Comparison of ENCODE assay signal across 28 cellular contexts in the genomic region with DNA sequence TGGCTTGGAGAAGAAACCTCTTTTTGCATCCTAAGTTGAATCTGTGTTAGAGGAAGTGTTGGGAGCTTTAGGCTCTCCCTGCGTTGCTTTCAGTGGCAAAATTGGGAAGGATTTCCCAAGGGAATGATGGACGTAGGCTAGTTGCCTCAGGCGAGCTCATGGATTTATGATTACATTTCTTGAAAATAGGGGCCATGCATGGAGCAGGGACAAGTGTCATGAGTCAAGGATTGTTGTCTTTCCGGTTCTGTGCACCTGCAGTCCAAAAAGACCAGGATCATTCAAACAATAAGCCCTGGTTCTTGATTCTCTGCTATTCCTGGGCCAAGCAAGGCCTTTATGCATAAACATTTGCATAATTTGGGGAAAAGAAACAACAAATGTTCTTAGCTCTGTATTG. TPM values are rescaled to one million over a fixed set of nuclear protein-coding genes. Genes with fewer than 3 reads are reported as not detected.
DNase-seq lines count a peak whose midpoint lies in the region; ATAC-seq and TF ChIP-seq lines count a peak whose summit lies in the region.
"Had no signal": no experiment of that assay in that cellular context is flagged by ENCODE, and none has a peak within 500 bp of the region (broad histone marks: within the 10 kb centered on the region; RNA-seq: fewer than 3 reads in every experiment).

No MANE protein-coding gene starts in this region.

- H3K36me3 ChIP-seq in CD8-positive, alpha-beta T cell (ENCODE audit: insufficient read depth, low read length): no peaks in the 10 kb centered on the region
- H3K36me3 ChIP-seq: neutrophil, vagina had no signal

- H3K9me3 Mint-ChIP-seq in CD8-positive, alpha-beta T cell: peaks cover 6% of the 10 kb centered on the region
- peaks cover 3% of the 10 kb centered on the region for H3K9me3 Mint-ChIP-seq in activated CD8-positive, alpha-beta memory T cell treated with anti-CD3 and anti-CD28 coated beads, Interleukin-2, amount 10 ng/mL, durations not matched to agents 7 days and 5 days (ENCODE audit: low read depth)
- no peaks in the 10 kb centered on the region for H3K9me3 Mint-ChIP-seq in osteocyte (ENCODE audit: unreplicated experiment)
- H3K9me3 Mint-ChIP-seq: central memory CD8-positive, alpha-beta T cell had no signal

- peaks cover 87% of the 10 kb centered on the region for H3K4me1 Mint-ChIP-seq in CD8-positive, alpha-beta T cell (ENCODE audit: low read depth)
- peaks cover 66% of the 10 kb centered on the region for H3K4me1 Mint-ChIP-seq in activated CD8-positive, alpha-beta memory T cell treated with anti-CD3 and anti-CD28 coated beads, Interleukin-2, amount 10 ng/mL, durations not matched to agents 7 days and 5 days
- peaks cover 37% of the 10 kb centered on the region for H3K4me1 Mint-ChIP-seq in osteocyte (ENCODE audit: unreplicated experiment)

- DNase-seq in activated CD8-positive, alpha-beta memory T cell treated with anti-CD3 and anti-CD28 coated beads for 24 hours: peak; percentile 54
- DNase-seq in activated CD8-positive, alpha-beta memory T cell treated with anti-CD3 and anti-CD28 coated beads, Interleukin-2, amount 50 U/mL, for 48 hours: no peak
- DNase-seq in CD8-positive, alpha-beta T cell: no peak
- DNase-seq in activated CD8-positive, alpha-beta memory T cell treated with anti-CD3 and anti-CD28 coated beads, Interleukin-2, amount 10 ng/mL, durations not matched to agents 7 days and 5 days: no peak
- DNase-seq in osteocyte (ENCODE audit: extremely low spot score, unreplicated experiment): peak; percentile 27
- DNase-seq: ACHN; dermis blood vessel endothelial cell; endodermal cell; islet precursor cell; Karpas-422; NCI-H1417; NCI-H2029; NCI-H510A treated with DMSO at 0.1 percent for 48 hours; right cardiac atrium; SK-N-SH; stimulated activated CD4-positive, alpha-beta T cell treated with anti-CD3 and anti-CD28 coated beads, Interleukin-1b, Interleukin-23, amount 100 ng/mL, for 48 hours; stomach had no signal

- H3K27me3 Mint-ChIP-seq in CD8-positive, alpha-beta T cell (ENCODE audit: low read depth): no peaks in the 10 kb centered on the region
- peaks cover 60% of the 10 kb centered on the region for H3K27me3 Mint-ChIP-seq in activated CD8-positive, alpha-beta memory T cell treated with anti-CD3 and anti-CD28 coated beads, Interleukin-2, amount 10 ng/mL, durations not matched to agents 7 days and 5 days
- H3K27me3 Mint-ChIP-seq in osteocyte (ENCODE audit: unreplicated experiment): peaks cover 27% of the 10 kb centered on the region
- H3K27me3 Mint-ChIP-seq: central memory CD8-positive, alpha-beta T cell had no signal

- peaks cover 66% of the 10 kb centered on the region for H3K4me1 ChIP-seq in CD8-positive, alpha-beta T cell (ENCODE audit: insufficient read depth, low read length)

- H3K9me3 ChIP-seq in CD8-positive, alpha-beta T cell (ENCODE audit: low read length): no peaks in the 10 kb centered on the region
- H3K9me3 ChIP-seq: neutrophil, SK-N-SH, stomach, vagina had no signal

- ATAC-seq in CD8-positive, alpha-beta T cell: no peak
- ATAC-seq in activated CD8-positive, alpha-beta memory T cell treated with anti-CD3 and anti-CD28 coated beads, Interleukin-2, amount 10 ng/mL, durations not matched to agents 7 days and 5 days: no peak
- no peak for ATAC-seq in GM18907 (IDR thresholded peaks at IDR 0.05; ENCODE audit: unreplicated experiment)
- no peak for ATAC-seq in HG02623 (IDR thresholded peaks at IDR 0.05; ENCODE audit: unreplicated experiment)
- ATAC-seq in GM18520 (IDR thresholded peaks at IDR 0.05; ENCODE audit: unreplicated experiment): no peak
- ATAC-seq: HCT116, HepG2, right cardiac atrium, Right ventricle myocardium inferior had no signal

- intact Hi-C loops in CD8-positive, alpha-beta T cell (cut with DNase I, micrococcal nuclease): loop anchor here in 1 of 2 experiments (5.0 kb wide), 1 partner anchor 34 kb away; no protein-coding TSS in a partner anchor

- H3K27ac ChIP-seq in CD8-positive, alpha-beta T cell (ENCODE audit: low read depth, low read length): no peak overlapping the region
- H3K27ac ChIP-seq: neutrophil, vagina had no signal

- CTCF ChIA-PET in CD8-positive, alpha-beta T cell (lab: Charles Lee): interaction anchor here (1.1 to 2.9 kb wide), 10 partner anchors 8 to 186 kb away, joined by 3 to 14 read pairs (median 4); no protein-coding TSS in a partner anchor
- CTCF ChIA-PET in activated CD8-positive, alpha-beta memory T cell treated with anti-CD3 and anti-CD28 coated beads, Interleukin-2, amount 10 ng/mL, durations not matched to agents 7 days and 5 days (lab: Charles Lee): interaction anchor here (0.6 to 3.1 kb wide), 6 partner anchors 9 to 122 kb away, joined by 3 to 16 read pairs (median 4); no protein-coding TSS in a partner anchor

- peaks cover 14% of the 10 kb centered on the region for H3K36me3 Mint-ChIP-seq in CD8-positive, alpha-beta T cell
- peaks cover 34% of the 10 kb centered on the region for H3K36me3 Mint-ChIP-seq in activated CD8-positive, alpha-beta memory T cell treated with anti-CD3 and anti-CD28 coated beads, Interleukin-2, amount 10 ng/mL, durations not matched to agents 7 days and 5 days
- H3K36me3 Mint-ChIP-seq in osteocyte (ENCODE audit: unreplicated experiment): peaks cover 37% of the 10 kb centered on the region

- peak overlapping the region; percentile 8 for H3K4me3 Mint-ChIP-seq in CD8-positive, alpha-beta T cell
- H3K4me3 Mint-ChIP-seq in activated CD8-positive, alpha-beta memory T cell treated with anti-CD3 and anti-CD28 coated beads, Interleukin-2, amount 10 ng/mL, durations not matched to agents 7 days and 5 days: no peak overlapping the region
- H3K4me3 Mint-ChIP-seq in osteocyte (ENCODE audit: unreplicated experiment): no peak overlapping the region
- H3K4me3 Mint-ChIP-seq: B cell; central memory CD8-positive, alpha-beta T cell; endodermal cell; T-helper 1 cell treated with Interleukin-12 subunit alpha and Interleukin-12 subunit beta and Interleukin-4 antibody, amounts not matched to agents 30 μg/mL and 1 μg/mL, for 36 hours had no signal

- H3K4me3 ChIP-seq in CD8-positive, alpha-beta T cell (ENCODE audit: low read depth, low read length): no peak overlapping the region
- H3K4me3 ChIP-seq: stomach, vagina had no signal

- no peaks in the 10 kb centered on the region for H3K27me3 ChIP-seq in CD8-positive, alpha-beta T cell (ENCODE audit: insufficient read depth, low read length)
- H3K27me3 ChIP-seq: stomach, vagina had no signal

- TF ChIP-seq CTCF in CD8-positive, alpha-beta T cell (IDR thresholded peaks at IDR 0.05): no peak
- no peak for TF ChIP-seq CTCF in osteocyte (IDR thresholded peaks at IDR 0.05)

- H3K27ac Mint-ChIP-seq in CD8-positive, alpha-beta T cell: peak overlapping the region; percentile 42
- peak overlapping the region; percentile 12 for H3K27ac Mint-ChIP-seq in activated CD8-positive, alpha-beta memory T cell treated with anti-CD3 and anti-CD28 coated beads, Interleukin-2, amount 10 ng/mL, durations not matched to agents 7 days and 5 days
- H3K27ac Mint-ChIP-seq in osteocyte (ENCODE audit: unreplicated experiment): no peak overlapping the region
- H3K27ac Mint-ChIP-seq: B cell, endodermal cell had no signal

- POLR2A ChIA-PET in CD8-positive, alpha-beta T cell (lab: Charles Lee): interaction anchor here (1.4 to 4.4 kb wide), 4 partner anchors 19 to 151 kb away, joined by 3 to 20 read pairs (median 10); no protein-coding TSS in a partner anchor

RNA-seq across cellular contexts. Expression of a gene that starts 7.1 kb away (rescaled TPM):
- 10 to 100 TPM; 24.6 to 25.7 TPM for total RNA-seq in CD8-positive, alpha-beta T cell
- 10 to 100 TPM; 15.5 to 20.0 TPM for total RNA-seq in activated CD8-positive, alpha-beta memory T cell treated with anti-CD3 and anti-CD28 coated beads, Interleukin-2, amount 10 ng/mL, durations not matched to agents 7 days and 5 days
- 64.7 and 73.3 TPM in 2 replicates for total RNA-seq in osteocyte

Comparison
In these comparisons a context has a peak if more than half of its experiments do, and no peak if none do; other contexts are left out.
1. DNase-seq: peak in activated CD8-positive, alpha-beta memory T cell treated with anti-CD3 and anti-CD28 coated beads for 24 hours (single experiment) and osteocyte (single experiment); none in activated CD8-positive, alpha-beta memory T cell treated with anti-CD3 and anti-CD28 coated beads, Interleukin-2, amount 50 U/mL, for 48 hours (single experiment), CD8-positive, alpha-beta T cell (0 of 7) and activated CD8-positive, alpha-beta memory T cell treated with anti-CD3 and anti-CD28 coated beads, Interleukin-2, amount 10 ng/mL, durations not matched to agents 7 days and 5 days (single experiment).